22 cellular contexts compared by ENCODE assay signal in genomic region chr5:36180556-36181350, GRCh38.
"Had no signal": no experiment of that assay in that cellular context is flagged by ENCODE, and none has a peak within 500 bp of the region (broad histone marks: within the 10 kb centered on the region; RNA-seq: fewer than 3 reads in every experiment).

No MANE protein-coding gene starts in this region.

- H3K9me3 ChIP-seq: colonic mucosa, pancreas, tibial artery had no signal

- H3K4me1 ChIP-seq: ascending aorta, colonic mucosa, heart left ventricle, pancreas, tibial artery had no signal

- H3K27ac ChIP-seq: ascending aorta, cardiac muscle cell, colonic mucosa, heart left ventricle, pancreas, tibial artery had no signal

- H3K4me3 Mint-ChIP-seq: activated CD8-positive, alpha-beta memory T cell treated with anti-CD3 and anti-CD28 coated beads, Interleukin-2, amount 10 ng/mL, durations not matched to agents 7 days and 5 days; activated naive CD8-positive, alpha-beta T cell treated with anti-CD3 and anti-CD28 coated beads, Interleukin-2, amount 10 ng/mL, durations not matched to agents 7 days and 5 days; activated T-cell treated with anti-CD3 and anti-CD28 coated beads, Interleukin-2, amount 50 U/mL, for 4 hours; T-helper 1 cell treated with Interleukin-12 subunit alpha and Interleukin-12 subunit beta and Interleukin-4 antibody, amounts not matched to agents 30 μg/mL and 1 μg/mL, for 36 hours had no signal

- FAIRE-seq: endothelial cell of umbilical vein, islet of Langerhans, pancreas, TTC549 had no signal

- ATAC-seq: activated CD4-positive, CD25-positive, alpha-beta regulatory T cell treated with anti-CD3 and anti-CD28 coated beads, Interleukin-2, amount 50 U/mL, for 24 hours; activated CD8-positive, alpha-beta memory T cell treated with anti-CD3 and anti-CD28 coated beads, Interleukin-2, amount 10 ng/mL, durations not matched to agents 7 days and 5 days; activated T-cell treated with anti-CD3 and anti-CD28 coated beads, Interleukin-2, amount 50 U/mL, for 4 hours; heart left ventricle; pancreas; SK-N-SH treated with all-trans-retinoic acid at 6 μM for 48 hours had no signal

- H3K36me3 ChIP-seq: colonic mucosa had no signal

- H3K27ac Mint-ChIP-seq: activated naive CD8-positive, alpha-beta T cell treated with anti-CD3 and anti-CD28 coated beads, Interleukin-2, amount 10 ng/mL, durations not matched to agents 7 days and 5 days; T-helper 1 cell treated with Interleukin-12 subunit alpha and Interleukin-12 subunit beta and Interleukin-4 antibody, amounts not matched to agents 30 μg/mL and 1 μg/mL, for 36 hours had no signal

- H3K27me3 ChIP-seq: ascending aorta, cardiac muscle cell, colonic mucosa, heart left ventricle, pancreas, tibial artery had no signal

- H3K4me1 Mint-ChIP-seq: naive B cell had no signal

- H3K4me3 ChIP-seq: ascending aorta, cardiac muscle cell, colonic mucosa, heart left ventricle, pancreas, tibial artery had no signal

- DNase-seq: activated CD4-positive, alpha-beta T cell treated with anti-CD3 and anti-CD28 coated beads, Interleukin-2, amount 50 U/mL, for 48 hours; activated CD8-positive, alpha-beta memory T cell treated with anti-CD3 and anti-CD28 coated beads, Interleukin-2, amount 10 ng/mL, durations not matched to agents 7 days and 5 days; activated gamma-delta T cell; activated naive CD8-positive, alpha-beta T cell treated with anti-CD3 and anti-CD28 coated beads, Interleukin-2, amount 10 ng/mL, durations not matched to agents 7 days and 5 days; activated T-cell treated with anti-CD3 and anti-CD28 coated beads, Interleukin-2, amount 50 U/mL, for 4 hours; colonic mucosa; effector CD4-positive, alpha-beta T cell; foreskin melanocyte; heart left ventricle; naive B cell; pancreas; retina; stimulated activated CD4-positive, alpha-beta T cell treated with anti-CD3 and anti-CD28 coated beads, Interleukin-4, amount 100 ng/mL, for 4 hours; tibial artery had no signal

- H3K27me3 Mint-ChIP-seq: activated CD8-positive, alpha-beta memory T cell treated with anti-CD3 and anti-CD28 coated beads, Interleukin-2, amount 10 ng/mL, durations not matched to agents 7 days and 5 days; activated naive CD8-positive, alpha-beta T cell treated with anti-CD3 and anti-CD28 coated beads, Interleukin-2, amount 10 ng/mL, durations not matched to agents 7 days and 5 days; naive B cell had no signal
